17 cellular contexts compared by ENCODE assay signal in the genomic region with DNA sequence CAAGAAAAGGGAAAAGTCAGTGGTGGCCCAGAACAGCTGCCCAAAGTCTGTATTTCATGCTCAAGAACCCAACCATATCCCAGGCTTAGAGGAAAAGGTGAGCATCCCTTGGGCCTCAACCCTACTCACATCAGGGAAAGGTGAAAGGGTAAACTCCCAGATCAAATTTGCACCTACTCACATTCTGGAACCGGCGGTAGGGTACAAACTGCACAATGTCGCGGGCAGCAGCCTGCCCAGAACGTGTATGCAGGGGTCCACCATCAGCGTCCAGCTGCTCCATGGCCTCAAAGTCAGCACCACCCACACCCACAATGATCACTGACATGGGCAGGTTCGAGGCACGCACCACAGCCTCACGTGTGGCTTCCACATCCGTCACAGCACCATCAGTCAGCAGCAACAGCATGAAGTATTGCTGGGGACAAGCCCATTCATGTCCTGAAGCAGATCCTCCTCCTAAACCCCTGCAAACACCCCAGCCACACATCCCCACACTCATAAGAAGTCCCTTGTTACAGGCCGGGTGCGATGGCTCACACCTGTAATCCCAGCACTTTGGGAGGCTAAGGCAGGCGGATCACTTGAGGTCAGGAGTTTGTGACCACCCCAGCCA. TPM values are rescaled to one million over a fixed set of nuclear protein-coding genes. Genes with fewer than 3 reads are reported as not detected.
DNase-seq lines count a peak whose midpoint lies in the region; ATAC-seq, FAIRE-seq and TF ChIP-seq lines count a peak whose summit lies in the region.
"Had no signal": no experiment of that assay in that cellular context is flagged by ENCODE, and none has a peak within 500 bp of the region (broad histone marks: within the 10 kb centered on the region; RNA-seq: fewer than 3 reads in every experiment).

No MANE protein-coding gene starts in this region.

- H3K27ac ChIP-seq in HCT116 (ENCODE audit: low read depth, low read length) (peak overlapping the region; percentile 20; the same call in 1 of the 2 replicates), keratinocyte (ENCODE audit: control insufficient read depth, insufficient read depth, low read length) (no peak overlapping the region), suprapubic skin (no peak overlapping the region)
- H3K27ac ChIP-seq: ascending aorta, heart right ventricle, thyroid gland had no signal

- BruUV-seq in Caco-2 (replicated peaks; lab: Mats Ljungman, UMichigan) (TSS peak; percentile 53), HCT116 (replicated peaks; lab: Mats Ljungman, UMichigan) (TSS peak; percentile 39)

- TF ChIP-seq RAD21 in HCT116 (IDR thresholded peaks at IDR 0.05; ENCODE audit: low read depth): no peak

- TF ChIP-seq EP300 in suprapubic skin (IDR thresholded peaks at IDR 0.05): no peak

- no peak overlapping the region for H3K9ac ChIP-seq in HCT116 (ENCODE audit: low read length)
- H3K9ac ChIP-seq in keratinocyte (ENCODE audit: control insufficient read depth, extremely low read depth, insufficient read depth, low read length): no peak overlapping the region
- H3K9ac ChIP-seq: SK-N-SH had no signal

- no peak for DNase-seq in Caco-2
- no peak for DNase-seq in HCT116 (ENCODE audit: low read depth, low spot score)
- DNase-seq in keratinocyte (ENCODE audit: low read depth, low spot score): no peak
- DNase-seq in medulla oblongata (ENCODE audit: extremely low spot score): no peak
- no peak for DNase-seq in suprapubic skin (ENCODE audit: low spot score in 2 of 2)
- DNase-seq in stimulated activated CD4-positive, alpha-beta T cell treated with anti-CD3 and anti-CD28 coated beads, Interleukin-4, amount 100 ng/mL, for 1 hour: no peak
- DNase-seq: activated gamma-delta T cell treated with Interleukin-2 at 50 U/mL for 16 hours, endodermal cell, heart right ventricle, NCI-H1048, NCI-H2107, SK-N-SH, T-helper 9 cell, thyroid gland had no signal

- 93% methylated on average over 7 of the region's 13 CpGs for WGBS in suprapubic skin

- H3K4me1 ChIP-seq in Caco-2: no peaks in the 10 kb centered on the region
- no peaks in the 10 kb centered on the region for H3K4me1 ChIP-seq in HCT116 (ENCODE audit: control insufficient read depth in 1 of 2, insufficient read depth in 2 of 2, low read length in 2 of 2)
- H3K4me1 ChIP-seq in keratinocyte (ENCODE audit: control insufficient read depth, extremely low read depth, insufficient read depth, low read length): peaks cover 9% of the 10 kb centered on the region
- H3K4me1 ChIP-seq in suprapubic skin: no peaks in the 10 kb centered on the region
- H3K4me1 ChIP-seq: ascending aorta, heart right ventricle, thyroid gland had no signal

- H3K79me2 ChIP-seq in HCT116 (ENCODE audit: insufficient read depth, low read length) (no peaks in the 10 kb centered on the region), keratinocyte (ENCODE audit: control insufficient read depth, insufficient read depth, low read length) (no peaks in the 10 kb centered on the region)

- H3K9me3 Mint-ChIP-seq in Caco-2 (ENCODE audit: unreplicated experiment): no peaks in the 10 kb centered on the region
- no peaks in the 10 kb centered on the region for H3K9me3 Mint-ChIP-seq in activated T-helper 17 cell treated with anti-CD3 and anti-CD28 coated beads, Interleukin-2, amount 50 U/mL, for 72 hours
- H3K9me3 Mint-ChIP-seq: endodermal cell had no signal

- no peaks in the 10 kb centered on the region for H3K9me3 ChIP-seq in Caco-2
- no peaks in the 10 kb centered on the region for H3K9me3 ChIP-seq in HCT116 (ENCODE audit: control insufficient read depth in 1 of 2, insufficient read depth in 1 of 2, low read depth in 1 of 2, low read length in 2 of 2)
- no peaks in the 10 kb centered on the region for H3K9me3 ChIP-seq in keratinocyte (ENCODE audit: control insufficient read depth, low read depth, low read length)
- no peaks in the 10 kb centered on the region for H3K9me3 ChIP-seq in suprapubic skin
- H3K9me3 ChIP-seq: ascending aorta, heart right ventricle, SK-N-SH, thyroid gland had no signal

- POLR2A ChIA-PET in Caco-2 (lab: Charles Lee) (no interaction called here), HCT116 (lab: Charles Lee) (no interaction called here)

- H3K4me3 ChIP-seq in Caco-2 (ENCODE audit: low read depth, low read length) (no peak overlapping the region), HCT116 (replicated peaks in 1 of 2; ENCODE audit: low read depth in 1 of 2, low read length in 2 of 2) (no peak overlapping the region), keratinocyte (ENCODE audit: control insufficient read depth in 2 of 3, extremely low read depth in 1 of 3, insufficient read depth in 2 of 3, low read depth in 1 of 3, low read length in 3 of 3) (no peak overlapping the region), suprapubic skin (no peak overlapping the region)
- H3K4me3 ChIP-seq: ascending aorta, heart right ventricle, thyroid gland had no signal

- H3K36me3 ChIP-seq in Caco-2 (ENCODE audit: control insufficient read depth, insufficient read depth, low read length) (peaks cover 16% of the 10 kb centered on the region), HCT116 (ENCODE audit: control insufficient read depth in 1 of 2, insufficient read depth in 2 of 2, low read length in 2 of 2) (peaks cover 41 to 42% of the 10 kb centered on the region in 2 experiments; a peak in 3 of 4 replicates), keratinocyte (ENCODE audit: control insufficient read depth in 2 of 2, extremely low read depth in 1 of 2, insufficient read depth in 2 of 2, low read length in 2 of 2) (peaks cover 28 to 33% of the 10 kb centered on the region in 2 experiments), suprapubic skin (peaks cover 76% of the 10 kb centered on the region)

- H3K9me1 ChIP-seq in keratinocyte (ENCODE audit: control insufficient read depth, extremely low read depth, insufficient read depth, low read length): no peaks in the 10 kb centered on the region

- RAD21 ChIA-PET in HCT116 (lab: Charles Lee; ENCODE audit: low non-redundant PET in 1 of 2, low total read pairs in 2 of 2, uncharacterized antibody in 2 of 2, unreplicated experiment in 2 of 2): no interaction called here

- no peaks in the 10 kb centered on the region for H4K20me1 ChIP-seq in HCT116 (ENCODE audit: insufficient read depth)
- no peaks in the 10 kb centered on the region for H4K20me1 ChIP-seq in keratinocyte (ENCODE audit: control insufficient read depth, extremely low read depth, insufficient read depth, low read length)

- no peaks in the 10 kb centered on the region for H3K9me2 ChIP-seq in HCT116 (ENCODE audit: insufficient read depth)
- H3K9me2 ChIP-seq: SK-N-SH had no signal

- CTCF ChIA-PET in Caco-2 (lab: Charles Lee): no interaction called here
- CTCF ChIA-PET in HCT116 (lab: Charles Lee): no interaction called here

- peaks cover 92% of the 10 kb centered on the region for H3K36me3 Mint-ChIP-seq in Caco-2 (ENCODE audit: insufficient read depth, unreplicated experiment)
- H3K36me3 Mint-ChIP-seq in activated T-helper 17 cell treated with anti-CD3 and anti-CD28 coated beads, Interleukin-2, amount 50 U/mL, for 72 hours (ENCODE audit: low read depth): peaks cover 81% of the 10 kb centered on the region

- dilution Hi-C loops in keratinocyte (cut with MboI; ENCODE audit: extremely low pct_ligation_motif_present, low sequenced_read_pairs): no loop called here

- no peak overlapping the region for H2AFZ ChIP-seq in HCT116 (ENCODE audit: low read depth, low read length, poor library complexity, severe bottlenecking)
- no peak overlapping the region for H2AFZ ChIP-seq in keratinocyte (ENCODE audit: control insufficient read depth, low read length)

- peak; percentile 9 for FAIRE-seq in keratinocyte (lab: Jason Lieb, UNC)

- no peaks in the 10 kb centered on the region for H3K27me3 Mint-ChIP-seq in Caco-2 (ENCODE audit: insufficient read depth, unreplicated experiment)
- H3K27me3 Mint-ChIP-seq in activated T-helper 17 cell treated with anti-CD3 and anti-CD28 coated beads, Interleukin-2, amount 50 U/mL, for 72 hours: no peaks in the 10 kb centered on the region

- H3K4me3 Mint-ChIP-seq in Caco-2 (ENCODE audit: unreplicated experiment): no peak overlapping the region
- no peak overlapping the region for H3K4me3 Mint-ChIP-seq in activated T-helper 17 cell treated with anti-CD3 and anti-CD28 coated beads, Interleukin-2, amount 50 U/mL, for 72 hours
- H3K4me3 Mint-ChIP-seq: endodermal cell had no signal

- no peaks in the 10 kb centered on the region for H3K4me1 Mint-ChIP-seq in Caco-2 (ENCODE audit: low read depth, unreplicated experiment)
- H3K4me1 Mint-ChIP-seq in activated T-helper 17 cell treated with anti-CD3 and anti-CD28 coated beads, Interleukin-2, amount 50 U/mL, for 72 hours: no peaks in the 10 kb centered on the region
- H3K4me1 Mint-ChIP-seq: endodermal cell had no signal

- H3K27me3 ChIP-seq in Caco-2 (replicated peaks; ENCODE audit: control insufficient read depth, insufficient read depth, low read length) (no peaks in the 10 kb centered on the region), HCT116 (ENCODE audit: insufficient read depth, low read length) (no peaks in the 10 kb centered on the region), keratinocyte (ENCODE audit: control insufficient read depth, extremely low read depth, insufficient read depth, low read length) (no peaks in the 10 kb centered on the region), suprapubic skin (no peaks in the 10 kb centered on the region)
- H3K27me3 ChIP-seq: ascending aorta, heart right ventricle, thyroid gland had no signal

- no peak overlapping the region for H3K27ac Mint-ChIP-seq in Caco-2 (ENCODE audit: unreplicated experiment)
- H3K27ac Mint-ChIP-seq in activated T-helper 17 cell treated with anti-CD3 and anti-CD28 coated beads, Interleukin-2, amount 50 U/mL, for 72 hours: peak overlapping the region; percentile 93
- H3K27ac Mint-ChIP-seq: endodermal cell had no signal

- H3K4me2 ChIP-seq in HCT116 (ENCODE audit: low read length) (no peak overlapping the region), keratinocyte (ENCODE audit: control insufficient read depth, extremely low read depth, insufficient read depth, low read depth, low read length) (no peak overlapping the region)
- H3K4me2 ChIP-seq: SK-N-SH had no signal

- TF ChIP-seq POLR2A in HCT116 (IDR thresholded peaks at IDR 0.05; ENCODE audit: borderline replicate concordance, extremely low read depth, insufficient read depth, insufficient read length) (no peak), suprapubic skin (IDR thresholded peaks at IDR 0.05) (no peak)

- intact Hi-C loops in Caco-2 (cut with micrococcal nuclease; ENCODE audit: unreplicated experiment): no loop called here
- intact Hi-C loops in HCT116 (cut with micrococcal nuclease): no loop called here

- no peak for TF ChIP-seq CTCF in Caco-2 (IDR thresholded peaks at IDR 0.05; ENCODE audit: insufficient read depth in 1 of 2, low read depth in 1 of 2, low read length in 1 of 2, severe bottlenecking in 1 of 2, unreplicated experiment in 1 of 2)
- TF ChIP-seq CTCF in HCT116 (IDR thresholded peaks at IDR 0.05 in 2 of 3, conservative IDR thresholded peaks at IDR 0.05 in 1 of 3; ENCODE audit: borderline replicate concordance in 1 of 3, insufficient read depth in 1 of 3, low read depth in 2 of 3, low read length in 2 of 3): no peak
- TF ChIP-seq CTCF in keratinocyte (optimal IDR thresholded peaks at IDR 0.05 in 1 of 3, IDR thresholded peaks at IDR 0.05 in 1 of 3, conservative IDR thresholded peaks at IDR 0.05 in 1 of 3; ENCODE audit: extremely low read depth in 1 of 3, insufficient read depth in 2 of 3, low read length in 3 of 3): no peak
- no peak for TF ChIP-seq CTCF in suprapubic skin (IDR thresholded peaks at IDR 0.05)

- ATAC-seq in HCT116: no peak
- ATAC-seq in activated T-helper 17 cell treated with anti-CD3 and anti-CD28 coated beads, Interleukin-2, amount 50 U/mL, for 72 hours (replicated peaks): no peak
- ATAC-seq: activated CD4-positive, CD25-positive, alpha-beta regulatory T cell treated with anti-CD3 and anti-CD28 coated beads, Interleukin-2, amount 50 U/mL, for 24 hours; heart right ventricle had no signal

RNA-seq across cellular contexts. Expression of gene SPAG4, which starts 10.9 kb away (rescaled TPM):
- total RNA-seq in Caco-2 (2022) (5.4 and 6.1 TPM in 2 replicates), HCT116 (2021; ENCODE audit: unreplicated experiment) (6.2 TPM), suprapubic skin (under 1 TPM in 1 of 4 donors, not detected in 3; 0.89 TPM)
- 10.3 and 12.9 TPM in 2 replicates for polyA plus RNA-seq in HCT116 (2012)
- total RNA-seq in activated T-helper 17 cell treated with anti-CD3 and anti-CD28 coated beads, Interleukin-2, amount 50 U/mL, for 72 hours: 10 to 100 TPM in 1 of 2 donors, 1 to 10 TPM in 1; 7.2 to 52.4 TPM
- 0.93 to 1.9 TPM (median 1.3 TPM) in 3 replicates for polyA plus RNA-seq in keratinocyte
- 1.0 TPM for polyA plus RNA-seq in keratinocyte (2011; ENCODE audit: low read depth)
- polyA plus RNA-seq in keratinocyte (2011; cell fraction: cytosol; rRNA removed): 0.85 and 2.0 TPM in 2 replicates
- polyA plus RNA-seq in keratinocyte (2011; cell fraction: nucleus; rRNA removed): 2.4 and 5.2 TPM in 2 replicates
- polyA plus RNA-seq in keratinocyte (2012; ENCODE audit: low replicate concordance): 2.4 and 2.5 TPM in 2 replicates
- polyA minus RNA-seq in keratinocyte: 0.67 to 2.2 TPM in 2 of 3 replicates, not detected in the other
- polyA minus RNA-seq in keratinocyte (2011; cell fraction: cytosol; rRNA and poly(A)+ RNA removed): not detected
- polyA minus RNA-seq in keratinocyte (2011; cell fraction: nucleus; rRNA and poly(A)+ RNA removed): 1.4 and 1.5 TPM in 2 replicates

RNA-seq across cellular contexts. Expression of gene CPNE1, which starts 38.2 kb away (rescaled TPM):
- total RNA-seq in Caco-2 (2022) (815 and 833 TPM in 2 replicates), HCT116 (2021; ENCODE audit: unreplicated experiment) (333 TPM), suprapubic skin (100 to 1,000 TPM in 2 of 4 donors, 10 to 100 TPM in 2; 43.3 to 238 (median 103) TPM)
- 304 and 307 TPM in 2 replicates for polyA plus RNA-seq in HCT116 (2012)
- total RNA-seq in activated T-helper 17 cell treated with anti-CD3 and anti-CD28 coated beads, Interleukin-2, amount 50 U/mL, for 72 hours: 100 to 1,000 TPM; 269 to 280 TPM
- 95.3 to 171 TPM (median 111 TPM) in 3 replicates for polyA plus RNA-seq in keratinocyte
- 79.5 TPM for polyA plus RNA-seq in keratinocyte (2011; ENCODE audit: low read depth)
- 77.6 and 105 TPM in 2 replicates for polyA plus RNA-seq in keratinocyte (2011; cell fraction: cytosol; rRNA removed)
- polyA plus RNA-seq in keratinocyte (2011; cell fraction: nucleus; rRNA removed): 251 and 299 TPM in 2 replicates
- 167 and 182 TPM in 2 replicates for polyA plus RNA-seq in keratinocyte (2012; ENCODE audit: low replicate concordance)
- 108 to 183 TPM (median 140 TPM) in 3 replicates for polyA minus RNA-seq in keratinocyte
- polyA minus RNA-seq in keratinocyte (2011; cell fraction: cytosol; rRNA and poly(A)+ RNA removed): 135 TPM
- 94.5 and 110 TPM in 2 replicates for polyA minus RNA-seq in keratinocyte (2011; cell fraction: nucleus; rRNA and poly(A)+ RNA removed)

RNA-seq across cellular contexts. Expression of gene RBM12, which starts 38.2 kb away (rescaled TPM):
- total RNA-seq in Caco-2 (2022) (146 and 147 TPM in 2 replicates), HCT116 (2021; ENCODE audit: unreplicated experiment) (110 TPM), suprapubic skin (10 to 100 TPM; 21.6 to 38.7 (median 32.7) TPM)
- 48.6 and 49.1 TPM in 2 replicates for polyA plus RNA-seq in HCT116 (2012)
- 100 to 1,000 TPM; 106 to 116 TPM for total RNA-seq in activated T-helper 17 cell treated with anti-CD3 and anti-CD28 coated beads, Interleukin-2, amount 50 U/mL, for 72 hours
- polyA plus RNA-seq in keratinocyte: 79.6 to 105 TPM (median 98.9 TPM) in 3 replicates
- 25.1 TPM for polyA plus RNA-seq in keratinocyte (2011; ENCODE audit: low read depth)
- polyA plus RNA-seq in keratinocyte (2011; cell fraction: cytosol; rRNA removed): 43.4 and 60.6 TPM in 2 replicates
- polyA plus RNA-seq in keratinocyte (2011; cell fraction: nucleus; rRNA removed): 116 and 136 TPM in 2 replicates
- 22.6 and 55.7 TPM in 2 replicates for polyA plus RNA-seq in keratinocyte (2012; ENCODE audit: low replicate concordance)
- polyA minus RNA-seq in keratinocyte: 128 to 175 TPM (median 135 TPM) in 3 replicates
- 28.8 TPM for polyA minus RNA-seq in keratinocyte (2011; cell fraction: cytosol; rRNA and poly(A)+ RNA removed)
- polyA minus RNA-seq in keratinocyte (2011; cell fraction: nucleus; rRNA and poly(A)+ RNA removed): 44.2 and 113 TPM in 2 replicates
